8 cellular contexts compared by ENCODE assay signal in the genomic region with DNA sequence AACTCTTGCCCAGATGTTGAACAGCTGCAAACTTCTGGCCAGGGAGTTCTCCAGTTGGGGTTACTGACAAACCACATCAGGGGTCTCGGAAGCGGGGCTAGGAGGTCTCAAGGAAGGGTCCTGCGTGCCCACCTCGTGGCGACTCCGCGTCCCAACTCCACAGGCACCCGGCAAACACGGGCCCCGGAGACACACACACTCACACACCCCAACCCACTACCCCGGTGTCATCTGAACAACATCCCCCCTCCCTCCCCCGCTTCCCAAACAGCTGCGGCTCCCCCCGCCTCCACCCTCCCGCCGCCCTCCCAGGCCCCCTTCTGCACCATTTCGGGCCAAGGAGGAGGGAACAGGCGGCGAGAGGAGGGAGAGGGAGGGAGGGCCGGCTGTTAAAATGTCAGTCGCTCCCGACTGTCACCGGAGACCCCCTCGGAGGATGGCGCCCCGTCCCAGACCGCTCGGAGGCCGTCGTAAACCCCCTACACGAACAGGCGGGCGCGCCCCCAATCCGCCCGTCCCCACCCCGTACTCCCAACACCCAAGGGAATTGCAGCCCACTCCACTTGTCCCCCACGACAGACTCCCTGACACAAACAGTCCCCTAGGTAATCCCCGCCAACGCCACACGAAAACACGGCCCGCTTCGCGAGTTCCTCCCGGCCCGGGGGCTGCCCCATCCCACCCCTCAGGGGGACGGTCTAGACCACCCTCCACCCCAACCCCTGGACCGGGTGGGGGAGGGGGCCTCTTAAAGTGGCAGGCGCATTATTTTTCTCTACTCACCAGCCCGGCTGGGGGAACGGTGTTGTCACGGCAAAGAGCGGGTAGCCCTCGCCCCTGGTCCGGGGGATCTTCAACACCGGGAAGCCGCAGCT. TPM values are rescaled to one million over a fixed set of nuclear protein-coding genes. Genes with fewer than 3 reads are reported as not detected.
A peak's percentile ranks its signal among the peaks of the same experiment; 100 is the strongest.
DNase-seq lines count a peak whose midpoint lies in the region; ATAC-seq and TF ChIP-seq lines count a peak whose summit lies in the region.

No MANE protein-coding gene starts in this region.

- no peak for TF ChIP-seq CTCF in LNCaP clone FGC (IDR thresholded peaks at IDR 0.05; ENCODE audit: control insufficient read depth, extremely low read depth, insufficient read depth)

- no peaks in the 10 kb centered on the region for H3K9me3 ChIP-seq in aorta (ENCODE audit: control insufficient read depth, low read length)

- H3K9me3 Mint-ChIP-seq in activated T-cell treated with anti-CD3 and anti-CD28 coated beads, Interleukin-2, amount 50 U/mL, for 4 hours, result no peaks in the 10 kb centered on the region
- no peaks in the 10 kb centered on the region for H3K9me3 Mint-ChIP-seq in natural killer cell treated with Interleukin-12 subunit alpha and Interleukin-12 subunit beta and Interleukin-15 and Interleukin-18, amount 100 ng/mL, for 72 hours

- H3K27ac Mint-ChIP-seq in natural killer cell treated with Interleukin-12 subunit alpha and Interleukin-12 subunit beta and Interleukin-15 and Interleukin-18, amount 100 ng/mL, for 72 hours, result peak overlapping the region; percentile 97

- peak overlapping the region; percentile 80 to 86 for H3K27ac ChIP-seq in aorta (ENCODE audit: low read depth in 1 of 2, low read length in 2 of 2)

- H3K36me3 ChIP-seq in aorta (ENCODE audit: control insufficient read depth in 1 of 2, insufficient read depth in 2 of 2, low read length in 1 of 2), result no peaks in the 10 kb centered on the region

- H3K4me1 Mint-ChIP-seq in activated T-cell treated with anti-CD3 and anti-CD28 coated beads, Interleukin-2, amount 50 U/mL, for 4 hours (ENCODE audit: low read depth), result peaks cover 76% of the 10 kb centered on the region
- H3K4me1 Mint-ChIP-seq in natural killer cell treated with Interleukin-12 subunit alpha and Interleukin-12 subunit beta and Interleukin-15 and Interleukin-18, amount 100 ng/mL, for 72 hours (ENCODE audit: low read depth in 2 of 2), result peaks cover 63 to 70% of the 10 kb centered on the region in 2 donors

- H3K36me3 Mint-ChIP-seq in activated T-cell treated with anti-CD3 and anti-CD28 coated beads, Interleukin-2, amount 50 U/mL, for 4 hours (ENCODE audit: insufficient read depth), result peaks cover 3% of the 10 kb centered on the region
- H3K36me3 Mint-ChIP-seq in natural killer cell treated with Interleukin-12 subunit alpha and Interleukin-12 subunit beta and Interleukin-15 and Interleukin-18, amount 100 ng/mL, for 72 hours, result no peaks in the 10 kb centered on the region

- H3K4me3 Mint-ChIP-seq in activated T-cell treated with anti-CD3 and anti-CD28 coated beads, Interleukin-2, amount 50 U/mL, for 4 hours, result peak overlapping the region; percentile 91
- H3K4me3 Mint-ChIP-seq in natural killer cell treated with Interleukin-12 subunit alpha and Interleukin-12 subunit beta and Interleukin-15 and Interleukin-18, amount 100 ng/mL, for 72 hours, result peak overlapping the region; percentile 86

- DNase-seq in LNCaP clone FGC (ENCODE audit: low read depth) (no peak), fibroblast of gingiva (ENCODE audit: low read depth) (peak; percentile 38), aorta (peak; percentile 71 to 86), iPS-NIHi11 (ENCODE audit: low spot score) (no peak)
- peak; percentile 33 for DNase-seq in activated T-cell treated with anti-CD3 and anti-CD28 coated beads, Interleukin-2, amount 50 U/mL, for 4 hours
- DNase-seq in natural killer cell treated with Interleukin-12 subunit alpha and Interleukin-12 subunit beta and Interleukin-15 and Interleukin-18, amount 100 ng/mL, for 72 hours (ENCODE audit: low spot score), result peak; percentile 73

- peaks cover 3 to 12% of the 10 kb centered on the region in 2 donors for H3K4me1 ChIP-seq in aorta (ENCODE audit: control insufficient read depth in 1 of 2, insufficient read depth in 2 of 2, low read length in 2 of 2)

- H3K27me3 ChIP-seq in aorta (ENCODE audit: control insufficient read depth in 1 of 2, insufficient read depth in 2 of 2, low read length in 1 of 2), result no peaks in the 10 kb centered on the region

- peak overlapping the region; percentile 96 for H3K4me3 ChIP-seq in LNCaP clone FGC (ENCODE audit: low read depth, low read length)
- H3K4me3 ChIP-seq in aorta (ENCODE audit: low read length in 2 of 2), result peak overlapping the region; percentile 42 to 73

- WGBS in aorta, 2 donors, result 0 to 1% methylated on average over 38 to 58 of the region's 58 CpGs

- intact Hi-C loops in aorta (cut with DNase I), result loop anchor here (2.0 to 5.0 kb wide), 2 partner anchors 38 to 43 kb away; no protein-coding TSS in a partner anchor

- no peaks in the 10 kb centered on the region for H3K27me3 Mint-ChIP-seq in activated T-cell treated with anti-CD3 and anti-CD28 coated beads, Interleukin-2, amount 50 U/mL, for 4 hours (ENCODE audit: low read depth)
- no peaks in the 10 kb centered on the region for H3K27me3 Mint-ChIP-seq in natural killer cell treated with Interleukin-12 subunit alpha and Interleukin-12 subunit beta and Interleukin-15 and Interleukin-18, amount 100 ng/mL, for 72 hours

- ATAC-seq in GM19328 (IDR thresholded peaks at IDR 0.05; ENCODE audit: unreplicated experiment) (peak; percentile 1), aorta (ENCODE audit: low FRiP score) (no peak), GM18858 (IDR thresholded peaks at IDR 0.05; ENCODE audit: unreplicated experiment) (no peak)
- peak in 1 of 2 donors; percentile 2 for ATAC-seq in activated T-cell treated with anti-CD3 and anti-CD28 coated beads, Interleukin-2, amount 50 U/mL, for 4 hours
- ATAC-seq in natural killer cell treated with Interleukin-12 subunit alpha and Interleukin-12 subunit beta and Interleukin-15 and Interleukin-18, amount 100 ng/mL, for 72 hours, result peak in 1 of 2 donors; percentile 1

RNA-seq across cellular contexts. Expression of gene MEF2D, which starts 0.6 kb away (rescaled TPM):
- total RNA-seq in activated T-cell treated with anti-CD3 and anti-CD28 coated beads, Interleukin-2, amount 50 U/mL, for 4 hours, result 10 to 100 TPM; 42.5 to 50.9 (median 46.3) TPM
- total RNA-seq in natural killer cell treated with Interleukin-12 subunit alpha and Interleukin-12 subunit beta and Interleukin-15 and Interleukin-18, amount 100 ng/mL, for 72 hours, result 10 to 100 TPM; 48.1 to 62.2 TPM
- total RNA-seq in aorta, result 10 to 100 TPM; 82.1 to 95.8 TPM
- 10 to 100 TPM in 1 of 2 donors, 1 to 10 TPM in 1; 8.1 to 27.4 TPM for polyA plus RNA-seq in aorta

Comparison
In these comparisons a context has a peak if more than half of its experiments do, and no peak if none do; other contexts are left out.
1. DNase-seq: peak in activated T-cell treated with anti-CD3 and anti-CD28 coated beads, Interleukin-2, amount 50 U/mL, for 4 hours (single experiment), fibroblast of gingiva (single experiment), natural killer cell treated with Interleukin-12 subunit alpha and Interleukin-12 subunit beta and Interleukin-15 and Interleukin-18, amount 100 ng/mL, for 72 hours (single experiment) and aorta (2 of 2); none in LNCaP clone FGC (single experiment) and iPS-NIHi11 (single experiment).